ENCODE assay signal across 1 cellular context in genomic region chr19:34404109-34404909, GRCh38.
TF ChIP-seq lines count a peak whose summit lies in the region.

Gene PDCD2L, plus strand, starts transcription at chr19:34404399. Its CDS starts 32 bp downstream, at chr19:34404431.

TF ChIP-seq in HepG2, 621 proteins besides CTCF, POLR2A, EP300 and RAD21 (continued from another document and continues in another):
- no peak for TF ChIP-seq PLSCR1 (CRISPR knock-in tag; IDR thresholded peaks at IDR 0.05; ENCODE audit: borderline replicate concordance)
- TF ChIP-seq ZNF839 (CRISPR knock-in tag; IDR thresholded peaks at IDR 0.05; ENCODE audit: borderline replicate concordance), result 0 out of 2 replicates have a peak, but pooled peaks have one; percentile 72
- 0 out of 2 replicates have a peak, but pooled peaks have one; percentile 36 for TF ChIP-seq ZBTB37 (CRISPR knock-in tag; IDR thresholded peaks at IDR 0.05)
- TF ChIP-seq ZNF512 (CRISPR knock-in tag; IDR thresholded peaks at IDR 0.05), result no peak
- TF ChIP-seq ZNF101 (CRISPR knock-in tag; IDR thresholded peaks at IDR 0.05; ENCODE audit: borderline replicate concordance, low read depth), result 0 out of 2 replicates have a peak, but pooled peaks have one; percentile 23
- TF ChIP-seq PLRG1 (conservative IDR thresholded peaks at IDR 0.05), result no peak
- TF ChIP-seq HNRNPL (IDR thresholded peaks at IDR 0.05; ENCODE audit: low read depth, low read length), result 0 out of 2 replicates have a peak, but pooled peaks have one; percentile 29
- TF ChIP-seq ZBTB3 (CRISPR knock-in tag; IDR thresholded peaks at IDR 0.05; ENCODE audit: borderline replicate concordance, low read depth), result 0 out of 2 replicates have a peak, but pooled peaks have one; percentile 32
- TF ChIP-seq ZSCAN22 (CRISPR knock-in tag; IDR thresholded peaks at IDR 0.05), result no peak
- 0 out of 2 replicates have a peak, but pooled peaks have one; percentile 47 for TF ChIP-seq ZHX1 (CRISPR knock-in tag; IDR thresholded peaks at IDR 0.05; ENCODE audit: low read depth)
- no peak for TF ChIP-seq PRMT3 (CRISPR knock-in tag; IDR thresholded peaks at IDR 0.05; ENCODE audit: borderline replicate concordance, low read depth)
- TF ChIP-seq ZNF367 (CRISPR knock-in tag; IDR thresholded peaks at IDR 0.05; ENCODE audit: borderline replicate concordance), result peak; percentile 70; the same call in 1 of the 2 replicates
- peak; percentile 79 for TF ChIP-seq ZNF317 (CRISPR knock-in tag; IDR thresholded peaks at IDR 0.05)
- no peak; the same call in 1 of the 2 replicates for TF ChIP-seq HOMEZ (CRISPR knock-in tag; IDR thresholded peaks at IDR 0.05; ENCODE audit: low read depth)
- peak; percentile 91 for TF ChIP-seq ZFX (CRISPR knock-in tag; IDR thresholded peaks at IDR 0.05; ENCODE audit: low read depth)
- TF ChIP-seq ZMYM2 (CRISPR knock-in tag; IDR thresholded peaks at IDR 0.05), result peak; percentile 76; the same call in 1 of the 2 replicates
- 0 out of 2 replicates have a peak, but pooled peaks have one; percentile 49 for TF ChIP-seq MEIS2 (CRISPR knock-in tag; IDR thresholded peaks at IDR 0.05)
- peak; percentile 51 for TF ChIP-seq ZNF124 (CRISPR knock-in tag; IDR thresholded peaks at IDR 0.05)
- TF ChIP-seq ZNF841 (CRISPR knock-in tag; IDR thresholded peaks at IDR 0.05; ENCODE audit: borderline replicate concordance), result no peak; the same call in 1 of the 2 replicates
- peak; percentile 49 for TF ChIP-seq ZNF121 (CRISPR knock-in tag; IDR thresholded peaks at IDR 0.05)
- no peak for TF ChIP-seq FOXA1 (IDR thresholded peaks at IDR 0.05)
- no peak for TF ChIP-seq FOXA1 (CRISPR knock-in tag; IDR thresholded peaks at IDR 0.05)
- TF ChIP-seq CREBL2 (CRISPR knock-in tag; IDR thresholded peaks at IDR 0.05; ENCODE audit: borderline replicate concordance), result peak; percentile 83; the same call in 1 of the 2 replicates
- peak; percentile 61; the same call in 1 of the 2 replicates for TF ChIP-seq ZNF331 (CRISPR knock-in tag; IDR thresholded peaks at IDR 0.05)
- peak; percentile 55; the same call in 1 of the 2 replicates for TF ChIP-seq MEIS1 (CRISPR knock-in tag; IDR thresholded peaks at IDR 0.05; ENCODE audit: borderline replicate concordance)
- peak; percentile 74 for TF ChIP-seq NR0B2 (CRISPR knock-in tag; IDR thresholded peaks at IDR 0.05)
- TF ChIP-seq ZEB1 (IDR thresholded peaks at IDR 0.05; ENCODE audit: insufficient replicate concordance, low read depth), result peak; percentile 52
- peak; percentile 92 for TF ChIP-seq NKX3-1 (CRISPR knock-in tag; IDR thresholded peaks at IDR 0.05)
- TF ChIP-seq ZNF335 (CRISPR knock-in tag; IDR thresholded peaks at IDR 0.05), result peak; percentile 11; the same call in 1 of the 2 replicates
- TF ChIP-seq ZNF710 (CRISPR knock-in tag; IDR thresholded peaks at IDR 0.05; ENCODE audit: borderline replicate concordance), result no peak
- peak; percentile 67 for TF ChIP-seq HNF1B (CRISPR knock-in tag; IDR thresholded peaks at IDR 0.05)
- TF ChIP-seq KIAA2018 (CRISPR knock-in tag; IDR thresholded peaks at IDR 0.05; ENCODE audit: borderline replicate concordance), result no peak
- TF ChIP-seq RAD51 (IDR thresholded peaks at IDR 0.05; ENCODE audit: borderline replicate concordance), result no peak
- TF ChIP-seq ZFY (CRISPR knock-in tag; IDR thresholded peaks at IDR 0.05), result peak; percentile 90
- TF ChIP-seq MBD4 (IDR thresholded peaks at IDR 0.05; ENCODE audit: borderline replicate concordance, low read length), result no peak
- peak; percentile 73 for TF ChIP-seq MED1 (CRISPR knock-in tag; IDR thresholded peaks at IDR 0.05)
- TF ChIP-seq ZSCAN31 (CRISPR knock-in tag; IDR thresholded peaks at IDR 0.05; ENCODE audit: low read depth), result peak; percentile 35; the same call in 1 of the 2 replicates
- no peak for TF ChIP-seq RFX5 (IDR thresholded peaks at IDR 0.05; ENCODE audit: low read depth, low read length)
